In the genomic region with DNA sequence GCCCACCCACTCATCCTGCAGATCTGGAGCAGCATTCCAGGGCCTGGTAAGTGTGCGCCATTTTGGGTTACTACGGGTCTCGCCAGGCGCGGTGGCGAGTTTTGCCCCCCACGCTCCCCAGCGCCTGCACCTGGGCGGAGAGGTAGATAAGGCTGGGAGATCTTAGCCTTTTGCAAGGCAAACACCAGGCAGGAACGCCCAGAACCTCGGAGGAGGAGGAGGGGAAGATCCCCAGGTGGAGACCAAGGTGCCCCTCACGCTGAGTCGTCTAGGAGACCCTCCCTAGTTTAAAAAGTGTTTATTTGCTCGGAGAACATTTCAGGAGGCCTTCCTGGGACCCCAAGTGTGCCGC, we compare ENCODE assay signal across 9 cellular contexts. TPM values are rescaled to one million over a fixed set of nuclear protein-coding genes. Genes with fewer than 3 reads are reported as not detected.
A peak's percentile ranks its signal among the peaks of the same experiment; 100 is the strongest.
DNase-seq lines count a peak whose midpoint lies in the region; ATAC-seq and TF ChIP-seq lines count a peak whose summit lies in the region.
"Had no signal": no experiment of that assay in that cellular context is flagged by ENCODE, and none has a peak within 500 bp of the region (broad histone marks: within the 10 kb centered on the region; RNA-seq: fewer than 3 reads in every experiment).

No MANE protein-coding gene starts in this region.

- TF ChIP-seq CTCF in C4-2B (conservative IDR thresholded peaks at IDR 0.05) (no peak), PC-3 (conservative IDR thresholded peaks at IDR 0.05; ENCODE audit: low read depth, low read length) (no peak), fibroblast of mammary gland (conservative IDR thresholded peaks at IDR 0.05; ENCODE audit: control insufficient read depth, insufficient read depth, low read depth, low read length) (no peak), ovary (IDR thresholded peaks at IDR 0.05) (no peak)

- 41 to 57% (median 51%) methylated on average over 14 to 15 of the region's 15 CpGs for WGBS in ovary, 3 donors

- H3F3A ChIP-seq in PC-3 (ENCODE audit: low read length, unreplicated experiment), result no peaks in the 10 kb centered on the region

- no peaks in the 10 kb centered on the region for H3K9me2 ChIP-seq in PC-3 (replicated peaks; ENCODE audit: low read length)

- no peaks in the 10 kb centered on the region for H4K20me1 ChIP-seq in PC-3 (ENCODE audit: low read length)

- no peaks in the 10 kb centered on the region for H3K27me3 ChIP-seq in PC-3 (ENCODE audit: low read length)
- no peaks in the 10 kb centered on the region for H3K27me3 ChIP-seq in ovary

- CTCF ChIA-PET in PC-3 (lab: Charles Lee), result interaction anchor here (0.5 to 1.1 kb wide), 2 partner anchors 109 to 157 kb away, joined by 5 to 11 read pairs; no protein-coding TSS in a partner anchor

- H3K4me2 ChIP-seq in PC-3 (ENCODE audit: low read length), result peak overlapping the region; percentile 92

- H3K4me1 ChIP-seq in PC-3 (ENCODE audit: insufficient read depth, low read length), result peaks cover 52% of the 10 kb centered on the region
- peaks cover 2% of the 10 kb centered on the region for H3K4me1 ChIP-seq in ovary (ENCODE audit: insufficient read depth)

- no TSS peak for BruUV-seq in PC-3 (replicated peaks; lab: Mats Ljungman, UMichigan)

- H3K9me3 ChIP-seq in PC-3 (ENCODE audit: low read length), result no peaks in the 10 kb centered on the region
- H3K9me3 ChIP-seq in ovary, result no peaks in the 10 kb centered on the region

- peak overlapping the region; percentile 74 for H3K9ac ChIP-seq in PC-3 (ENCODE audit: low read length)

- peaks cover 47% of the 10 kb centered on the region for H3K79me2 ChIP-seq in PC-3 (ENCODE audit: low read length)

- peak overlapping the region; percentile 97 for H3K27ac ChIP-seq in C4-2B
- H3K27ac ChIP-seq in PC-3 (ENCODE audit: low read length), result peak overlapping the region; percentile 47
- peak overlapping the region in 1 of 2 donors; percentile 61 for H3K27ac ChIP-seq in ovary

- no peak for TF ChIP-seq EP300 in ovary (IDR thresholded peaks at IDR 0.05)

- peak overlapping the region; percentile 76 for H3K4me3 ChIP-seq in PC-3 (ENCODE audit: low read length)
- H3K4me3 ChIP-seq in fibroblast of mammary gland (ENCODE audit: control insufficient read depth, low read depth, low read length), result peak overlapping the region; percentile 20
- peak overlapping the region; percentile 85 for H3K4me3 ChIP-seq in ovary

- TF ChIP-seq POLR2A in ovary (IDR thresholded peaks at IDR 0.05), result no peak

- H3K36me3 ChIP-seq in PC-3 (ENCODE audit: low read depth, low read length) (no peaks in the 10 kb centered on the region), ovary (no peaks in the 10 kb centered on the region)

- ATAC-seq in PC-3 (no peak), GM21526 (IDR thresholded peaks at IDR 0.05; ENCODE audit: low FRiP score, unreplicated experiment) (no peak)

- DNase-seq in PC-3 (peak; percentile 13), fibroblast of mammary gland (ENCODE audit: low read depth) (no peak), ovary (peak in 1 of 5 donors; percentile 27), NCI-H1417 treated with DMSO at 0.1 percent for 48 hours (lab: John Stamatoyannopoulos, UW) (no peak), Kasumi-1 (lab: John Stamatoyannopoulos, UW) (no peak), NCI-H2107 (lab: John Stamatoyannopoulos, UW) (no peak)

- H2AFZ ChIP-seq in PC-3 (ENCODE audit: low read length), result peak overlapping the region; percentile 65

- POLR2A ChIA-PET in PC-3 (lab: Charles Lee; ENCODE audit: unreplicated experiment), result no interaction called here

- intact Hi-C loops in PC-3 (cut with micrococcal nuclease), result loop anchor here (10.0 kb wide), 1 partner anchor 164 kb away; no protein-coding TSS in a partner anchor
- intact Hi-C loops in ovary (cut with DNase I), result loop anchor here (2.0 to 5.0 kb wide), 2 partner anchors 403 to 404 kb away; no protein-coding TSS in a partner anchor

RNA-seq across cellular contexts. Expression of a gene that starts 0.4 kb away (rescaled TPM):
- total RNA-seq in PC-3 (2014; rRNA removed) (210 and 248 TPM in 2 replicates), ovary (10 to 100 TPM; 22.1 to 62.5 (median 33.6) TPM)
- polyA plus RNA-seq in ovary, result 10 to 100 TPM in 1 of 2 donors, 1 to 10 TPM in 1; 1.8 to 17.3 TPM
- total RNA-seq: endothelial cell of umbilical vein had no signal

Comparison
In these comparisons a context has a peak if more than half of its experiments do, and no peak if none do; other contexts are left out.
1. H3K4me3 ChIP-seq: peak in every context shown above with its lines; median percentile 85 in ovary; 76 in PC-3; 20 in fibroblast of mammary gland.